ENCODE assay signal across 18 cellular contexts in the genomic region with DNA sequence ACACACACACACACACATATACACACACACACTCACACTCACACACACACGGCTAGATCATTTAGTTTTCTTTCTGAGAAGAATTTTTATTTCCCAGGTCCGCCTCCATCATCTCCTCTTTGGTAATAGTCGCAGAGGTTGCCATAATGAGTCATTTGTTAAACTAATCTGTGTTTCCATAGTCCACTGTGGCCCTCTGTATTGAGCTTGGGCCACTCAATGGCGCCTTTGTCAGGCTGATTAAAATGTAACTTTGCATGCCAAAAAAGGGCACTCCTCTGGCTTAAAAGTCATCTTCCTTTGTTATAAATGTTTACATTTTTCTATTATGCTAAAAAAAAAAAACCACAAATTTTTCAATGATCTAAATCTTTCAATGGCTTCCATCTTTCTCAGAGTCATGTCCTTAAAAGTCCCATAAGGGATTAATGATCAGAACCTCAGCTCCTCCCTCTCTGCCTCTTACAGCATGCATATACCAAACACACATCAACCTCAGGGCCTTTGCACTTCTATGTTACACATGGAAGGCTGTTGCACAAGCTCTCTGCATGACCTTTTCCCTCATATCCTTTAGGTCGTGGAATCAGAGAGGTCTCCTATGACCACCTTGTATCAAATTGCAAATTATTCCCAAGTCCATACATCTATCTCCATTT. TPM values are rescaled to one million over a fixed set of nuclear protein-coding genes. Genes with fewer than 3 reads are reported as not detected.
DNase-seq lines count a peak whose midpoint lies in the region; ATAC-seq, FAIRE-seq and TF ChIP-seq lines count a peak whose summit lies in the region.
"Had no signal": no experiment of that assay in that cellular context is flagged by ENCODE, and none has a peak within 500 bp of the region (broad histone marks: within the 10 kb centered on the region; RNA-seq: fewer than 3 reads in every experiment).

No MANE protein-coding gene starts in this region.

- TF ChIP-seq CTCF in A549 (IDR thresholded peaks at IDR 0.05) = no peak
- no peak for TF ChIP-seq CTCF in upper lobe of right lung (IDR thresholded peaks at IDR 0.05)

- no peaks in the 10 kb centered on the region for H3K27me3 ChIP-seq in upper lobe of right lung
- H3K27me3 ChIP-seq: adrenal gland, esophagus muscularis mucosa, left lung had no signal

- intact Hi-C loops in upper lobe of right lung (cut with DNase I) = no loop called here

- no peak for TF ChIP-seq POLR2A in A549 (IDR thresholded peaks at IDR 0.05; ENCODE audit: low read length)

- H3K4me1 ChIP-seq in A549 (peaks cover 51% of the 10 kb centered on the region), upper lobe of right lung (peaks cover 20% of the 10 kb centered on the region)
- H3K4me1 ChIP-seq: esophagus muscularis mucosa had no signal

- H3K4me2 ChIP-seq in A549 = peak overlapping the region; percentile 86; the same call in 1 of the 3 replicates

- POLR2A ChIA-PET in A549 (lab: Yijun Ruan, JAX) = interaction anchor here (2.5 to 5.8 kb wide), 3 partner anchors 15 to 70 kb away, joined by 22 to 98 read pairs (median 81); no protein-coding TSS in a partner anchor

- TF ChIP-seq EP300 in A549 (IDR thresholded peaks at IDR 0.05) = no peak

- CTCF ChIA-PET in A549 (lab: Yijun Ruan, JAX) = interaction anchor here (1.5 to 5.6 kb wide), 7 partner anchors 15 to 233 kb away, joined by 4 to 68 read pairs (median 13); partner anchors contain the start of gene ELF5

- H3K27ac ChIP-seq in A549 = peak overlapping the region; percentile 94 to 99
- peak overlapping the region; percentile 92 for H3K27ac ChIP-seq in caudate nucleus (ENCODE audit: low read depth, low read length)
- no peak overlapping the region for H3K27ac ChIP-seq in upper lobe of right lung
- H3K27ac ChIP-seq: esophagus muscularis mucosa, left lung, thoracic aorta had no signal

- H3K9me3 ChIP-seq in A549 = peaks cover 4% of the 10 kb centered on the region; the same call in 1 of the 3 replicates
- no peaks in the 10 kb centered on the region for H3K9me3 ChIP-seq in upper lobe of right lung
- H3K9me3 ChIP-seq: adrenal gland, Caco-2, esophagus muscularis mucosa, left lung, thoracic aorta had no signal

- WGBS in A549 (ENCODE audit: missing lambda C conversion rate) = 76% methylated on average over 5 of the region's 5 CpGs

- ATAC-seq in A549 (no peak), upper lobe of right lung (no peak)
- ATAC-seq: left lung, natural killer cell had no signal

- no peak overlapping the region for H3K4me3 ChIP-seq in A549
- H3K4me3 ChIP-seq in upper lobe of right lung = no peak overlapping the region
- H3K4me3 ChIP-seq: adrenal gland, esophagus muscularis mucosa, left lung, thoracic aorta had no signal

- TF ChIP-seq RAD21 in A549 (conservative IDR thresholded peaks at IDR 0.05 in 1 of 2, IDR thresholded peaks at IDR 0.05 in 1 of 2) = no peak

- no peak for FAIRE-seq in A549 (lab: Jason Lieb, UNC)
- FAIRE-seq: TTC549 had no signal

- DNase-seq in A549 (ENCODE audit: low read depth in 1 of 2, low spot score in 1 of 2) (no peak), NCI-H1048 (lab: John Stamatoyannopoulos, UW) (peak; percentile 43), caudate nucleus (lab: John Stamatoyannopoulos, UW) (peak in 31 of 61 donors; percentile 7 to 69 (median 28)), medulla oblongata (ENCODE audit: extremely low spot score) (peak; percentile 88), NCI-H187 treated with DMSO at 0.1 percent for 48 hours (lab: John Stamatoyannopoulos, UW) (no peak), SHP77 (lab: John Stamatoyannopoulos, UW) (no peak), upper lobe of right lung (no peak)
- DNase-seq in stimulated activated CD4-positive, alpha-beta T cell treated with anti-CD3 and anti-CD28 coated beads, Interleukin-4, amount 100 ng/mL, for 4 hours = no peak
- DNase-seq: activated CD4-positive, alpha-beta memory T cell treated with anti-CD3 and anti-CD28 coated beads for 36 hours; Caco-2; left lung; natural killer cell; NK-92 treated with Interleukin-12 subunit alpha and Interleukin-12 subunit beta, amount 100 ng/mL, for 24 hours; stimulated activated CD4-positive, alpha-beta T cell treated with anti-CD3 and anti-CD28 coated beads, Interleukin-15, amount 100 ng/mL, for 24 hours had no signal

- peaks cover 17% of the 10 kb centered on the region for H3K36me3 ChIP-seq in upper lobe of right lung
- H3K36me3 ChIP-seq: adrenal gland, esophagus muscularis mucosa, thoracic aorta had no signal

TF ChIP-seq in A549, 52 proteins besides CTCF, POLR2A, EP300 and RAD21:
- TF ChIP-seq HDAC2 (IDR thresholded peaks at IDR 0.05) (peak; percentile 34; the same call in 1 of the 2 replicates), E2F6 (IDR thresholded peaks at IDR 0.05; ENCODE audit: borderline replicate concordance, low read depth) (no peak), FOSL2 (IDR thresholded peaks at IDR 0.05) (no peak), FOSL2 (CRISPR knock-in tag; IDR thresholded peaks at IDR 0.05) (peak; percentile 23; the same call in 1 of the 2 replicates)

RNA-seq across cellular contexts. Expression of gene EHF, which starts 35.3 kb away (rescaled TPM):
- polyA plus RNA-seq in A549 (2011; rRNA removed) (4.9 and 5.4 TPM in 2 replicates), A549 (2017; fragmentation: RNase III; extraction: RNeasy Plus Mini Kit Qiagen cat#74134 plus additional on column Dnase treatment) (6.0 to 7.8 TPM (median 7.0 TPM) in 3 replicates)
- 0.96 and 1.3 TPM in 2 replicates for polyA plus RNA-seq in A549 (2012; cell fraction: cytosol; rRNA removed)
- 1.0 TPM in 2 replicates for polyA plus RNA-seq in A549 (2012; cell fraction: nucleus; rRNA removed)
- 19.9 and 22.1 TPM in 2 replicates for polyA minus RNA-seq in A549 (2011; rRNA and poly(A)+ RNA removed)
- total RNA-seq in upper lobe of right lung = 36.4 TPM
- total RNA-seq: activated CD4-positive, alpha-beta memory T cell treated with anti-CD3 and anti-CD28 coated beads for 36 hours; natural killer cell had no signal

Comparison
In these comparisons a context has a peak if more than half of its experiments do, and no peak if none do; other contexts are left out.
1. DNase-seq: peak in NCI-H1048 (single experiment), caudate nucleus (31 of 61) and medulla oblongata (single experiment); none in A549 (0 of 2), NCI-H187 treated with DMSO at 0.1 percent for 48 hours (single experiment), SHP77 (0 of 2), upper lobe of right lung (single experiment) and stimulated activated CD4-positive, alpha-beta T cell treated with anti-CD3 and anti-CD28 coated beads, Interleukin-4, amount 100 ng/mL, for 4 hours (0 of 2).